13 cellular contexts compared by ENCODE assay signal in genomic region chr9:120904999-120905793, GRCh38. TPM values are rescaled to one million over a fixed set of nuclear protein-coding genes. Genes with fewer than 3 reads are reported as not detected.
DNase-seq lines count a peak whose midpoint lies in the region; ATAC-seq and TF ChIP-seq lines count a peak whose summit lies in the region.
"Had no signal": no experiment of that assay in that cellular context is flagged by ENCODE, and none has a peak within 500 bp of the region (broad histone marks: within the 10 kb centered on the region; RNA-seq: fewer than 3 reads in every experiment).

No MANE protein-coding gene starts in this region.

- H3K4me3 Mint-ChIP-seq in naive B cell, result peak overlapping the region in 6 of 8 donors; percentile 37 to 82 (median 64)

- no peaks in the 10 kb centered on the region for H3K9me3 ChIP-seq in OCI-LY7 (ENCODE audit: low read length)
- H3K9me3 ChIP-seq in right atrium auricular region, result no peaks in the 10 kb centered on the region

- no peaks in the 10 kb centered on the region; the same call in 1 of the 2 replicates for H3K79me2 ChIP-seq in OCI-LY7 (ENCODE audit: insufficient read depth, low read depth, low read length)

- no peaks in the 10 kb centered on the region for H4K20me1 ChIP-seq in OCI-LY7 (ENCODE audit: insufficient read depth, low read length)

- H3K27me3 ChIP-seq in right atrium auricular region, result no peaks in the 10 kb centered on the region

- H3K4me1 Mint-ChIP-seq in naive B cell, result peaks cover 48 to 67% (median 60%) of the 10 kb centered on the region in 3 donors

- H3K27ac ChIP-seq in OCI-LY7 (ENCODE audit: low read depth, low read length, poor library complexity, severe bottlenecking) (peak overlapping the region; percentile 97), right atrium auricular region (no peak overlapping the region)
- H3K27ac ChIP-seq: 22Rv1, SK-N-MC had no signal

- H3K36me3 Mint-ChIP-seq in naive B cell, result no peaks in the 10 kb centered on the region

- TF ChIP-seq CTCF in OCI-LY7 (conservative IDR thresholded peaks at IDR 0.05; ENCODE audit: low read length) (no peak), right atrium auricular region (IDR thresholded peaks at IDR 0.05) (no peak)

- H3K27me3 Mint-ChIP-seq in naive B cell, result no peaks in the 10 kb centered on the region

- peaks cover 0 to 1% (median 0%) of the 10 kb centered on the region in 7 donors for H3K9me3 Mint-ChIP-seq in naive B cell

- POLR2A ChIA-PET in OCI-LY7 (lab: Charles Lee), result interaction anchor here (1.3 to 7.0 kb wide), 8 partner anchors 10 to 29 kb away, joined by 3 to 100 read pairs (median 14); partner anchors contain the start of genes PHF19 and TRAF1

- peaks cover 67% of the 10 kb centered on the region for H3K4me1 ChIP-seq in OCI-LY7 (ENCODE audit: insufficient read depth, low read length, poor library complexity, severe bottlenecking)
- no peaks in the 10 kb centered on the region for H3K4me1 ChIP-seq in right atrium auricular region

- H3K9me2 ChIP-seq in OCI-LY7 (ENCODE audit: insufficient read depth, low read length), result no peaks in the 10 kb centered on the region

- H3K27ac Mint-ChIP-seq in naive B cell, result peak overlapping the region; percentile 83 to 98 (median 93)

- CTCF ChIA-PET in OCI-LY7 (lab: Charles Lee; ENCODE audit: unreplicated experiment), result interaction anchor here (0.5 to 1.6 kb wide), 2 partner anchors 15 to 20 kb away, joined by 7 to 9 read pairs; no protein-coding TSS in a partner anchor

- H3K4me3 ChIP-seq in OCI-LY7 (ENCODE audit: low read depth, low read length, poor library complexity, severe bottlenecking), result peak overlapping the region; percentile 21
- no peak overlapping the region for H3K4me3 ChIP-seq in right atrium auricular region
- H3K4me3 ChIP-seq: SK-N-MC had no signal

- ATAC-seq in naive B cell (ENCODE audit: low read depth in 2 of 2), result peak in 1 of 2 donors; percentile 48
- ATAC-seq in HG03175 (IDR thresholded peaks at IDR 0.05; ENCODE audit: unreplicated experiment), result no peak
- ATAC-seq: right cardiac atrium had no signal

- H3K4me2 ChIP-seq in OCI-LY7 (ENCODE audit: low read length), result peak overlapping the region; percentile 66

- H3K36me3 ChIP-seq in OCI-LY7 (ENCODE audit: insufficient read depth, low read length) (peaks cover 25% of the 10 kb centered on the region), right atrium auricular region (peaks cover 4% of the 10 kb centered on the region)

- intact Hi-C loops in OCI-LY7 (cut with micrococcal nuclease; ENCODE audit: unreplicated experiment), result no loop called here

- DNase-seq in DMS53 (lab: John Stamatoyannopoulos, UW) (peak; percentile 39), DMS53 treated with DMSO at 0.1 percent for 48 hours (lab: John Stamatoyannopoulos, UW; ENCODE audit: unreplicated experiment) (no peak), OCI-LY7 (ENCODE audit: low spot score) (peak; percentile 83), naive B cell (no peak), right atrium auricular region (ENCODE audit: low spot score) (no peak), ureter (ENCODE audit: low spot score) (no peak)
- DNase-seq: KBM-7, NCI-H526 treated with DMSO at 0.1 percent for 48 hours had no signal

- peak overlapping the region; percentile 28; the same call in 1 of the 2 replicates for H2AFZ ChIP-seq in OCI-LY7 (ENCODE audit: low read length)

- BruUV-seq in OCI-LY7 (replicated peaks; lab: Mats Ljungman, UMichigan), result no TSS peak

- TF ChIP-seq POLR2A in GM18526 (IDR thresholded peaks at IDR 0.05; ENCODE audit: extremely low read depth, insufficient read length), result peak; percentile 35

RNA-seq across cellular contexts. Expression of gene TRAF1, which starts 21.4 kb away (rescaled TPM):
- 23.7 and 24.2 TPM in 2 replicates for total RNA-seq in OCI-LY7 (2014; rRNA removed; shearing (Covaris generic))
- total RNA-seq in OCI-LY7 (2022) (40.3 and 50.5 TPM in 2 replicates), right atrium auricular region (1 to 10 TPM; 2.0 to 3.0 TPM), ureter (10.0 TPM)
- under 1 TPM; 0.34 to 0.97 (median 0.72) TPM for polyA plus RNA-seq in naive B cell (ENCODE audit: low read depth in 6 of 6)

RNA-seq across cellular contexts. Expression of gene PHF19, which starts 28.2 kb away (rescaled TPM):
- total RNA-seq in OCI-LY7 (2014; rRNA removed; shearing (Covaris generic)), result 102 and 108 TPM in 2 replicates
- 211 and 214 TPM in 2 replicates for total RNA-seq in OCI-LY7 (2022)
- polyA plus RNA-seq in naive B cell (ENCODE audit: low read depth in 6 of 6), result 1 to 10 TPM in 5 of 6 donors, under 1 TPM in 1; 0.26 to 5.4 (median 3.5) TPM
- total RNA-seq in right atrium auricular region, result 10 to 100 TPM; 11.9 to 13.9 TPM
- 33.3 TPM for total RNA-seq in ureter

Comparison
In these comparisons a context has a peak if more than half of its experiments do, and no peak if none do; other contexts are left out.
1. DNase-seq: peak in DMS53 (single experiment) and OCI-LY7 (single experiment); none in DMS53 treated with DMSO at 0.1 percent for 48 hours (single experiment), naive B cell (single experiment), right atrium auricular region (single experiment) and ureter (single experiment).